In genomic region chr18:36828630-36829361, GRCh38 we compare ENCODE assay signal across 8 cellular contexts. TPM values are rescaled to one million over a fixed set of nuclear protein-coding genes. Genes with fewer than 3 reads are reported as not detected.
DNase-seq lines count a peak whose midpoint lies in the region; FAIRE-seq and TF ChIP-seq lines count a peak whose summit lies in the region.

Gene KIAA1328 (plus strand): TSS chr18:36829127. CDS start chr18:36829139, 12 bp downstream.
Gene TPGS2 (minus strand): TSS chr18:36829002. CDS start chr18:36828767, 235 bp downstream.

- H3K27me3 Mint-ChIP-seq in neural progenitor cell (ENCODE audit: insufficient read depth, low read depth), result peaks cover 2% of the 10 kb centered on the region

- H3K9me3 ChIP-seq in neural progenitor cell (ENCODE audit: low read depth), result no peaks in the 10 kb centered on the region

- TF ChIP-seq POLR2A in H54 (IDR thresholded peaks at IDR 0.05; ENCODE audit: low read depth, low read length) (peak; percentile 36), Raji (IDR thresholded peaks at IDR 0.05; ENCODE audit: insufficient read depth, low read depth, low read length) (peak; percentile 65)

- H3K36me3 ChIP-seq in neural progenitor cell, result no peaks in the 10 kb centered on the region

- no peaks in the 10 kb centered on the region for H4K20me1 ChIP-seq in neural progenitor cell (ENCODE audit: low read depth)

- no peak for FAIRE-seq in H54 (lab: Jason Lieb, UNC)

- peak within 1 kb of the TSS; percentile 76 for H3K4me2 ChIP-seq in neural progenitor cell

- H3K36me3 Mint-ChIP-seq in neural progenitor cell, result peaks cover 23% of the 10 kb centered on the region

- peak; percentile 61 for TF ChIP-seq CTCF in neural progenitor cell (IDR thresholded peaks at IDR 0.05)

- H3K79me2 ChIP-seq in neural progenitor cell (ENCODE audit: low read depth), result peaks cover 55% of the 10 kb centered on the region

- DNase-seq in G401 (ENCODE audit: low spot score) (peak; percentile 92), H54 (ENCODE audit: insufficient read length, low spot score) (peak; percentile 69), LoVo (ENCODE audit: low spot score) (peak; percentile 86), fibroblast of the conjunctiva (ENCODE audit: low read depth) (peak; percentile 69), neural progenitor cell (ENCODE audit: low spot score) (peak; percentile 91), stromal cell of bone marrow (ENCODE audit: low read depth) (peak; percentile 77)
- peak; percentile 97 for DNase-seq in activated effector memory CD4-positive, alpha-beta T cell treated with anti-CD3 and anti-CD28 coated beads, Interleukin-2, amount 50 U/mL, for 16 hours

- peaks cover 3% of the 10 kb centered on the region for H3K4me1 ChIP-seq in neural progenitor cell

- no peak within 1 kb of the TSS for H3K27ac ChIP-seq in neural progenitor cell

- H3K4me3 Mint-ChIP-seq in neural progenitor cell, result peak within 1 kb of the TSS; percentile 89

- peaks cover 23% of the 10 kb centered on the region for H3F3A ChIP-seq in neural progenitor cell (ENCODE audit: low read depth)

- H3K9ac ChIP-seq in neural progenitor cell, result peak within 1 kb of the TSS; percentile 38

- in situ Hi-C loops in G401 (cut with HindIII; ENCODE audit: low sequenced_read_pairs), result no loop called here

- peak within 1 kb of the TSS; percentile 83 for H3K4me3 ChIP-seq in neural progenitor cell

- peaks cover 27% of the 10 kb centered on the region for H3K4me1 Mint-ChIP-seq in neural progenitor cell

- no peaks in the 10 kb centered on the region for H3K27me3 ChIP-seq in neural progenitor cell

- peaks cover 16% of the 10 kb centered on the region for H3K9me3 Mint-ChIP-seq in neural progenitor cell

- peak within 1 kb of the TSS; percentile 90 for H3K27ac Mint-ChIP-seq in neural progenitor cell

- peak within 1 kb of the TSS; percentile 96 for H2AFZ ChIP-seq in neural progenitor cell (replicated peaks)

RNA-seq across cellular contexts. Expression of gene KIAA1328, which starts in this region (rescaled TPM):
- 3.6 and 3.8 TPM in 2 replicates for total RNA-seq in G401 (2014; rRNA removed; shearing (Covaris generic))
- total RNA-seq in neural progenitor cell (ENCODE audit: low replicate concordance), result 11.5 and 15.0 TPM in 2 replicates

RNA-seq across cellular contexts. Expression of gene TPGS2, which starts in this region (rescaled TPM):
- 246 and 284 TPM in 2 replicates for total RNA-seq in G401 (2014; rRNA removed; shearing (Covaris generic))
- total RNA-seq in neural progenitor cell (ENCODE audit: low replicate concordance), result 262 and 301 TPM in 2 replicates
